In the genomic region with DNA sequence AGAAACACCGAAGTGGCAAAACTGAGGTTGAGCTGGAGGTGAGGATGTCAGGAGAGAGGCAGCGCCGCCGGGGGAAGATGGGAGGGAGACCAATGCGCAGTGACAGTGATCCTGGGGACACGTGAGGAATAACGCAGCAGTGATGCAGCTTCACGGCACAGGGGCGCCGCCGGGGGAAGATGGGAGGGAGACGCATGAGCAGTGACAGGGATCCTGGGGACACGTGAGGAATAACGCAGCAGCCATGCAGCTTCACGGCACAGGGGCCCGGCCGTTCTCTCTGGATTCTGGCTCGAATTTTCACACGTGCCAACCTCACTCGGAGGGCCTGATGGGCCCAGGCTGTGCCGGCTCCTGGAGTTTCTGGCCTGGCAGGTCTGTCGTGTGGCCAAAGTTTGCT, we compare ENCODE assay signal across 1 cellular context.
TF ChIP-seq lines count a peak whose summit lies in the region.

No MANE protein-coding gene starts in this region.

TF ChIP-seq in GM23338, 12 proteins besides CTCF, POLR2A, EP300 and RAD21 (continued from another document):
- TF ChIP-seq REST (IDR thresholded peaks at IDR 0.05; ENCODE audit: unreplicated experiment) (no peak), STAT1 (IDR thresholded peaks at IDR 0.05; ENCODE audit: unreplicated experiment) (no peak)
